ENCODE assay signal across 11 cellular contexts in the genomic region with DNA sequence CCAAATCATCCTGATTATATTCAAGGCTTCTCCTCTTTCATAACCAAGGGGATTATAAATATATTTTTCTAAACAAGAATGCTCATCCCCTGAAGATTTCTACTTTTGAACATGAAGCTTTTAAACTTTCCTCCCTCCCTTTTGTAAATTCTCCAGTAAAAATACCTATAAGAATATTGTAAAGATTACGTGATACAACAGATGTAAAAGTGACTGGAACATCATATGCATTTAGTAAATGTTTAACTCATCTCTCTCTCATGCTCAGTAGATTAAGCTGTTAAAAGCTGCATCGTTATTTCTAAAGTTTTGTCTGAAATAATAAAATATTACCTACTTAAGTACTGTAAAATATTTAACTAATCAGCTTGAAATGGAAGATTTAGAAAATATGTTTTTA.
"Had no signal": no experiment of that assay in that cellular context is flagged by ENCODE, and none has a peak within 500 bp of the region (broad histone marks: within the 10 kb centered on the region; RNA-seq: fewer than 3 reads in every experiment).

No MANE protein-coding gene starts in this region.

- H3K36me3 ChIP-seq: HAP-1 had no signal

- ATAC-seq: GM23338, HCT116 had no signal

- H3K9me3 ChIP-seq: HAP-1 had no signal

- FAIRE-seq: H1, H54 had no signal

- H3K9ac ChIP-seq: GM23248 had no signal

- H3K4me2 ChIP-seq: GM23338 had no signal

- H3K4me1 ChIP-seq: HAP-1 had no signal

- DNase-seq: GM23248, GOT3, H7, H9, HCEC 1CT, HFFc6 had no signal

- H3K4me3 ChIP-seq: GM23248, GM23338, HAP-1 had no signal

- H3K27ac ChIP-seq: GM23248 had no signal

- H2AFZ ChIP-seq: GM23248, GM23338 had no signal
